ENCODE assay signal across 15 cellular contexts in the genomic region with DNA sequence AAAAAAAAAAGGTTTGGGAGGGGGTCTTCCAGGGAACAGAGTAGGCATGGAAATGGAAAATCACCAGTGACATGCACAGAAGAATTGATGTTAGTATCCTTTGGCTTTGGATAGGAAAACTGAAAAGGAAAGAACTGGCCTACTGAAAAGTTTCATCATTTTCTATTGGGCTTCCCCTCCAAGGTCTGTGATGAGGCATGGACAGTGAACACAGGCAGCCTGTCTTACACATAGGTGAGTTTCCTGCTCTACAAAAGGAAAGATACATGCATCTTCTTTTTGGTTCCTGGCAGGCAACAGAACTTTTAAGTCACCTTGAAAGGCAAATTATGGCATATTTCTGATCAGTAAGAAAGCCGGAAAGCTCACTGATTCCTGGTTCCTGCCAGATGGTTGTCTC.
"Had no signal": no experiment of that assay in that cellular context is flagged by ENCODE, and none has a peak within 500 bp of the region (broad histone marks: within the 10 kb centered on the region; RNA-seq: fewer than 3 reads in every experiment).

No MANE protein-coding gene starts in this region.

- H3K9me3 ChIP-seq: esophagus muscularis mucosa, transverse colon had no signal

- DNase-seq: activated CD4-positive, alpha-beta memory T cell treated with anti-CD3 and anti-CD28 coated beads for 36 hours; activated CD4-positive, alpha-beta T cell treated with anti-CD3 and anti-CD28 coated beads for 36 hours; activated effector memory CD4-positive, alpha-beta T cell treated with Interleukin-2 at 50 U/mL for 16 hours; activated naive CD4-positive, alpha-beta T cell treated with anti-CD3 and anti-CD28 coated beads, Interleukin-2, amount 50 U/mL, for 16 hours; activated T-cell treated with anti-CD3 and anti-CD28 coated beads, Interleukin-2, amount 50 U/mL, for 24 hours; glutamatergic neuron; kidney glomerular epithelial cell; retina; stimulated activated CD4-positive, alpha-beta T cell treated with anti-CD3 and anti-CD28 coated beads, Interleukin-12 subunit alpha, Interleukin-12 subunit beta, amount 100 ng/mL, for 4 hours; stimulated activated CD4-positive, alpha-beta T cell treated with anti-CD3 and anti-CD28 coated beads, Interleukin-2, amount 100 ng/mL, for 24 hours; T-helper 2 cell; transverse colon had no signal

- H3K4me3 ChIP-seq: esophagus muscularis mucosa, transverse colon had no signal

- H3K27ac ChIP-seq: esophagus muscularis mucosa, transverse colon had no signal

- H3K36me3 Mint-ChIP-seq: activated CD4-positive, alpha-beta memory T cell treated with anti-CD3 and anti-CD28 coated beads for 36 hours had no signal

- H3K27ac Mint-ChIP-seq: activated CD4-positive, alpha-beta memory T cell treated with anti-CD3 and anti-CD28 coated beads for 36 hours; activated CD4-positive, alpha-beta T cell treated with anti-CD3 and anti-CD28 coated beads for 36 hours; activated T-cell treated with anti-CD3 and anti-CD28 coated beads, Interleukin-2, amount 50 U/mL, for 24 hours had no signal

- ATAC-seq: activated CD4-positive, alpha-beta T cell treated with anti-CD3 and anti-CD28 coated beads for 36 hours; natural killer cell treated with Interleukin-12 subunit alpha and Interleukin-12 subunit beta and Interleukin-15 and Interleukin-18, amount 100 ng/mL, for 72 hours had no signal

- FAIRE-seq: endometrium had no signal

- H3K4me3 Mint-ChIP-seq: activated CD4-positive, alpha-beta memory T cell treated with anti-CD3 and anti-CD28 coated beads for 36 hours; activated CD4-positive, alpha-beta T cell treated with anti-CD3 and anti-CD28 coated beads for 36 hours; activated T-cell treated with anti-CD3 and anti-CD28 coated beads, Interleukin-2, amount 50 U/mL, for 24 hours; natural killer cell treated with Interleukin-12 subunit alpha and Interleukin-12 subunit beta and Interleukin-15 and Interleukin-18, amount 100 ng/mL, for 72 hours had no signal

- H3K36me3 ChIP-seq: esophagus muscularis mucosa, transverse colon had no signal

- H3K9me3 Mint-ChIP-seq: activated CD4-positive, alpha-beta memory T cell treated with anti-CD3 and anti-CD28 coated beads for 36 hours; activated T-cell treated with anti-CD3 and anti-CD28 coated beads, Interleukin-2, amount 50 U/mL, for 24 hours; natural killer cell treated with Interleukin-12 subunit alpha and Interleukin-12 subunit beta and Interleukin-15 and Interleukin-18, amount 100 ng/mL, for 72 hours had no signal
